ENCODE assay signal across 1 cellular context in the genomic region with DNA sequence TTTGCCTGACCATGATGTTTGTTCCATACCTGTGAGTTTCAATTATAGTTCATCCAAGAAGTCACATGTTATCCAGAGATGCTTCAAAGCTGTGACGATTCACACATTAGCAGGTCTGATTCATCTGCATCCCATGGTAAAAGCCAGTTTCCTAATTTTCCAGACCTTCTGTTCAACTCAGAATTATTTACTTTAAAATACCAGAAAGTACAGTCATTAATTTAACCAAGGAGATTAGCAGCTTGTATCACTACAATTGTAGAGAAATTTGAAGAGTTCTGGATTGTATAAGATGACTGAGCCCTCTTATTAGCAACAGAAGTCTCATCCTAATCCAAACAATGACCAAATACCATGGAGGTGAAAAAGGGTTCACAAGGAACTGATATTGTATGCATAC.
A peak's percentile ranks its signal among the peaks of the same experiment; 100 is the strongest.
TF ChIP-seq lines count a peak whose summit lies in the region.

No MANE protein-coding gene starts in this region.

TF ChIP-seq in IMR-90, 13 proteins besides CTCF, POLR2A, EP300 and RAD21:
- TF ChIP-seq USF2 (IDR thresholded peaks at IDR 0.05; ENCODE audit: low read depth, low read length): peak; percentile 32; the same call in 1 of the 2 replicates
- TF ChIP-seq CEBPB (IDR thresholded peaks at IDR 0.05; ENCODE audit: low read depth, low read length): no peak
- peak; percentile 57 for TF ChIP-seq FOS (IDR thresholded peaks at IDR 0.05; ENCODE audit: low read depth, low read length)
- TF ChIP-seq, protein P1, sequence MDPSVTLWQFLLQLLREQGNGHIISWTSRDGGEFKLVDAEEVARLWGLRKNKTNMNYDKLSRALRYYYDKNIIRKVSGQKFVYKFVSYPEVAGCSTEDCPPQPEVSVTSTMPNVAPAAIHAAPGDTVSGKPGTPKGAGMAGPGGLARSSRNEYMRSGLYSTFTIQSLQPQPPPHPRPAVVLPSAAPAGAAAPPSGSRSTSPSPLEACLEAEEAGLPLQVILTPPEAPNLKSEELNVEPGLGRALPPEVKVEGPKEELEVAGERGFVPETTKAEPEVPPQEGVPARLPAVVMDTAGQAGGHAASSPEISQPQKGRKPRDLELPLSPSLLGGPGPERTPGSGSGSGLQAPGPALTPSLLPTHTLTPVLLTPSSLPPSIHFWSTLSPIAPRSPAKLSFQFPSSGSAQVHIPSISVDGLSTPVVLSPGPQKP (IDR thresholded peaks at IDR 0.05; ENCODE audit: borderline replicate concordance, low read depth, low read length): no peak
- no peak for TF ChIP-seq MAFK (IDR thresholded peaks at IDR 0.05; ENCODE audit: low read depth, low read length)
- TF ChIP-seq NFE2L2 (IDR thresholded peaks at IDR 0.05; ENCODE audit: low read depth, low read length): no peak
- peak; percentile 29; the same call in 1 of the 2 replicates for TF ChIP-seq RFX5 (IDR thresholded peaks at IDR 0.05; ENCODE audit: low read depth, low read length)
- TF ChIP-seq BHLHE40 (IDR thresholded peaks at IDR 0.05; ENCODE audit: low read depth, low read length): peak; percentile 37
- 0 out of 2 replicates have a peak, but pooled peaks have one; percentile 8 for TF ChIP-seq SMC3 (IDR thresholded peaks at IDR 0.05; ENCODE audit: low read depth, low read length)
- TF ChIP-seq MXI1 (IDR thresholded peaks at IDR 0.05; ENCODE audit: borderline replicate concordance, low read depth, low read length): no peak
